8 cellular contexts compared by ENCODE assay signal in genomic region chr3:128845119-128845518, GRCh38. TPM values are rescaled to one million over a fixed set of nuclear protein-coding genes. Genes with fewer than 3 reads are reported as not detected.
DNase-seq lines count a peak whose midpoint lies in the region; ATAC-seq and TF ChIP-seq lines count a peak whose summit lies in the region.

No MANE protein-coding gene starts in this region.

- H3K27ac Mint-ChIP-seq in T-helper 1 cell treated with Interleukin-12 subunit alpha and Interleukin-12 subunit beta and Interleukin-4 antibody, amounts not matched to agents 30 μg/mL and 1 μg/mL, for 36 hours, result peak overlapping the region; percentile 62
- peak overlapping the region; percentile 76 for H3K27ac Mint-ChIP-seq in dendritic cell treated with granulocyte-macrophage colony-stimulating factor and Interleukin-4, amounts not matched to agents 40 ng/mL and 50 ng/mL, for 4 days

- no peaks in the 10 kb centered on the region for H3F3A ChIP-seq in MM.1S (ENCODE audit: insufficient read depth, low read length)

- H3K4me1 ChIP-seq in MM.1S (ENCODE audit: low read length) (peaks cover 12% of the 10 kb centered on the region), skeletal muscle satellite cell (ENCODE audit: control insufficient read depth, insufficient read depth, low read length) (peaks cover 15% of the 10 kb centered on the region)

- no peak overlapping the region for H3K27ac ChIP-seq in MM.1S (ENCODE audit: low read length)

- peak overlapping the region; percentile 91; the same call in 1 of the 2 replicates for H3K4me2 ChIP-seq in MM.1S (ENCODE audit: low read depth, low read length)
- H3K4me2 ChIP-seq in skeletal muscle satellite cell (ENCODE audit: low read length), result no peak overlapping the region

- DNase-seq in T-helper 1 cell (no peak), MM.1S (no peak), GM03348 (ENCODE audit: low spot score) (no peak), RKO (ENCODE audit: low spot score) (no peak)

- H3K9me3 ChIP-seq in MM.1S (replicated peaks; ENCODE audit: insufficient read depth, low read length) (no peaks in the 10 kb centered on the region), skeletal muscle satellite cell (replicated peaks; ENCODE audit: low read length) (no peaks in the 10 kb centered on the region)

- H3K36me3 ChIP-seq in MM.1S (replicated peaks; ENCODE audit: insufficient read depth, low read length) (no peaks in the 10 kb centered on the region), skeletal muscle satellite cell (ENCODE audit: insufficient read depth, low read length) (no peaks in the 10 kb centered on the region)

- H3K4me1 Mint-ChIP-seq in T-helper 1 cell treated with Interleukin-12 subunit alpha and Interleukin-12 subunit beta and Interleukin-4 antibody, amounts not matched to agents 30 μg/mL and 1 μg/mL, for 36 hours (ENCODE audit: low read depth), result peaks cover 9% of the 10 kb centered on the region
- peaks cover 76% of the 10 kb centered on the region for H3K4me1 Mint-ChIP-seq in dendritic cell treated with granulocyte-macrophage colony-stimulating factor and Interleukin-4, amounts not matched to agents 40 ng/mL and 50 ng/mL, for 4 days (ENCODE audit: low read depth)

- H3K79me2 ChIP-seq in MM.1S (ENCODE audit: low read length), result no peaks in the 10 kb centered on the region

- no peaks in the 10 kb centered on the region for H4K20me1 ChIP-seq in MM.1S (ENCODE audit: insufficient read depth, low read length)

- H3K4me3 ChIP-seq in MM.1S (ENCODE audit: low read length), result peak overlapping the region; percentile 58; the same call in 1 of the 2 replicates
- peak overlapping the region; percentile 68 for H3K4me3 ChIP-seq in skeletal muscle satellite cell (ENCODE audit: low read length)

- intact Hi-C loops in dendritic cell treated with granulocyte-macrophage colony-stimulating factor and Interleukin-4, amounts not matched to agents 40 ng/mL and 50 ng/mL, for 4 days (cut with micrococcal nuclease), result no loop called here

- no peak for ATAC-seq in GM19324 (IDR thresholded peaks at IDR 0.05; ENCODE audit: low FRiP score, unreplicated experiment)

- no peaks in the 10 kb centered on the region for H3K9me2 ChIP-seq in MM.1S (replicated peaks; ENCODE audit: insufficient read depth, low read length)

- peak overlapping the region; percentile 67 for H3K4me3 Mint-ChIP-seq in T-helper 1 cell treated with Interleukin-12 subunit alpha and Interleukin-12 subunit beta and Interleukin-4 antibody, amounts not matched to agents 30 μg/mL and 1 μg/mL, for 36 hours
- H3K4me3 Mint-ChIP-seq in dendritic cell treated with granulocyte-macrophage colony-stimulating factor and Interleukin-4, amounts not matched to agents 40 ng/mL and 50 ng/mL, for 4 days, result peak overlapping the region; percentile 37

- no peaks in the 10 kb centered on the region for H3K9me3 Mint-ChIP-seq in T-helper 1 cell treated with Interleukin-12 subunit alpha and Interleukin-12 subunit beta and Interleukin-4 antibody, amounts not matched to agents 30 μg/mL and 1 μg/mL, for 36 hours
- no peaks in the 10 kb centered on the region for H3K9me3 Mint-ChIP-seq in dendritic cell treated with granulocyte-macrophage colony-stimulating factor and Interleukin-4, amounts not matched to agents 40 ng/mL and 50 ng/mL, for 4 days

- H3K27me3 ChIP-seq in MM.1S (replicated peaks; ENCODE audit: insufficient read depth, low read length) (no peaks in the 10 kb centered on the region), skeletal muscle satellite cell (ENCODE audit: control insufficient read depth, insufficient read depth, low read length) (peaks cover 3% of the 10 kb centered on the region)

- TF ChIP-seq CTCF in MM.1S (IDR thresholded peaks at IDR 0.05; ENCODE audit: low read length), result peak; percentile 21

- H3K36me3 Mint-ChIP-seq in T-helper 1 cell treated with Interleukin-12 subunit alpha and Interleukin-12 subunit beta and Interleukin-4 antibody, amounts not matched to agents 30 μg/mL and 1 μg/mL, for 36 hours (ENCODE audit: low read depth), result no peaks in the 10 kb centered on the region
- H3K36me3 Mint-ChIP-seq in dendritic cell treated with granulocyte-macrophage colony-stimulating factor and Interleukin-4, amounts not matched to agents 40 ng/mL and 50 ng/mL, for 4 days (ENCODE audit: low read depth), result no peaks in the 10 kb centered on the region

- peak overlapping the region; percentile 67; the same call in 1 of the 2 replicates for H3K9ac ChIP-seq in MM.1S (ENCODE audit: low read length)
- H3K9ac ChIP-seq in skeletal muscle satellite cell (ENCODE audit: low read depth, low read length), result peak overlapping the region; percentile 41

- no peak overlapping the region for H2AFZ ChIP-seq in MM.1S (ENCODE audit: low read length)

- H3K27me3 Mint-ChIP-seq in T-helper 1 cell treated with Interleukin-12 subunit alpha and Interleukin-12 subunit beta and Interleukin-4 antibody, amounts not matched to agents 30 μg/mL and 1 μg/mL, for 36 hours (ENCODE audit: low read depth), result peaks cover 11% of the 10 kb centered on the region
- no peaks in the 10 kb centered on the region for H3K27me3 Mint-ChIP-seq in dendritic cell treated with granulocyte-macrophage colony-stimulating factor and Interleukin-4, amounts not matched to agents 40 ng/mL and 50 ng/mL, for 4 days

RNA-seq across cellular contexts. Expression of gene ACAD9, which starts 34.3 kb away (rescaled TPM):
- total RNA-seq in skeletal muscle satellite cell (2012; rRNA removed), result 33.2 and 34.1 TPM in 2 replicates
